14 cellular contexts compared by ENCODE assay signal in genomic region chr20:35886537-35886936, GRCh38.
DNase-seq lines count a peak whose midpoint lies in the region; TF ChIP-seq lines count a peak whose summit lies in the region.
"Had no signal": no experiment of that assay in that cellular context is flagged by ENCODE, and none has a peak within 500 bp of the region (broad histone marks: within the 10 kb centered on the region; RNA-seq: fewer than 3 reads in every experiment).

No MANE protein-coding gene starts in this region.

- WGBS in suprapubic skin, result 87% methylated on average over 3 of the region's 3 CpGs

- TF ChIP-seq POLR2A in suprapubic skin (IDR thresholded peaks at IDR 0.05), result no peak

- H3K27me3 ChIP-seq in osteoblast (ENCODE audit: insufficient read depth, low read length) (no peaks in the 10 kb centered on the region), suprapubic skin (no peaks in the 10 kb centered on the region)
- H3K27me3 ChIP-seq: adrenal gland, neutrophil had no signal

- peaks cover 9% of the 10 kb centered on the region for H3K36me3 ChIP-seq in osteoblast (ENCODE audit: insufficient read depth, low read length)
- no peaks in the 10 kb centered on the region for H3K36me3 ChIP-seq in suprapubic skin
- H3K36me3 ChIP-seq: adrenal gland had no signal

- no peak for TF ChIP-seq EP300 in suprapubic skin (IDR thresholded peaks at IDR 0.05)

- DNase-seq in D341Med (ENCODE audit: low spot score) (peak; percentile 59), NCI-H2227 (lab: John Stamatoyannopoulos, UW; ENCODE audit: unreplicated experiment) (peak; percentile 49), cerebellar cortex (ENCODE audit: low spot score) (peak; percentile 65), osteoblast (ENCODE audit: insufficient read length, low spot score, missing footprints) (no peak), GM10266 (ENCODE audit: extremely low spot score) (no peak), medulla oblongata (ENCODE audit: extremely low spot score) (no peak), LoVo (ENCODE audit: low spot score) (no peak), suprapubic skin (ENCODE audit: low spot score in 2 of 2) (no peak)
- DNase-seq: CD4-positive, alpha-beta memory T cell; foreskin melanocyte; NCI-H1105; stimulated activated naive CD4-positive, alpha-beta T cell had no signal

- H3K4me3 ChIP-seq in osteoblast (ENCODE audit: insufficient read depth, low read length) (no peak overlapping the region), suprapubic skin (no peak overlapping the region)
- H3K4me3 ChIP-seq: adrenal gland had no signal

- H3K27ac ChIP-seq in osteoblast (ENCODE audit: low read depth, low read length), result peak overlapping the region; percentile 60
- H3K27ac ChIP-seq in suprapubic skin, result no peak overlapping the region

- H3K79me2 ChIP-seq in osteoblast (ENCODE audit: insufficient read depth, low read length), result peaks cover 44% of the 10 kb centered on the region

- no peak overlapping the region for H2AFZ ChIP-seq in osteoblast (ENCODE audit: low read length)

- peaks cover 39% of the 10 kb centered on the region for H3K4me1 ChIP-seq in osteoblast (ENCODE audit: insufficient read depth, low read length)
- H3K4me1 ChIP-seq in suprapubic skin, result peaks cover 15% of the 10 kb centered on the region

- H3K9me3 ChIP-seq in osteoblast (ENCODE audit: low read depth, low read length) (no peaks in the 10 kb centered on the region), suprapubic skin (no peaks in the 10 kb centered on the region)
- H3K9me3 ChIP-seq: adrenal gland, neutrophil had no signal

- no peak overlapping the region for H3K4me2 ChIP-seq in osteoblast (ENCODE audit: insufficient read depth, low read length)

- TF ChIP-seq CTCF in osteoblast (IDR thresholded peaks at IDR 0.05; ENCODE audit: extremely low read depth, low read depth, low read length) (no peak), GM10266 (IDR thresholded peaks at IDR 0.05; ENCODE audit: control insufficient read depth, insufficient read depth, low read depth, missing control alignments) (no peak), suprapubic skin (IDR thresholded peaks at IDR 0.05) (no peak)

- no peaks in the 10 kb centered on the region for H4K20me1 ChIP-seq in osteoblast (ENCODE audit: insufficient read depth, low read length)

Comparison
In these comparisons a context has a peak if more than half of its experiments do, and no peak if none do; other contexts are left out.
1. DNase-seq: peak in D341Med (single experiment), NCI-H2227 (single experiment) and cerebellar cortex (single experiment); none in osteoblast (single experiment), GM10266 (single experiment), medulla oblongata (single experiment), LoVo (single experiment) and suprapubic skin (0 of 2).